Comparison of ENCODE assay signal across 8 cellular contexts in the genomic region with DNA sequence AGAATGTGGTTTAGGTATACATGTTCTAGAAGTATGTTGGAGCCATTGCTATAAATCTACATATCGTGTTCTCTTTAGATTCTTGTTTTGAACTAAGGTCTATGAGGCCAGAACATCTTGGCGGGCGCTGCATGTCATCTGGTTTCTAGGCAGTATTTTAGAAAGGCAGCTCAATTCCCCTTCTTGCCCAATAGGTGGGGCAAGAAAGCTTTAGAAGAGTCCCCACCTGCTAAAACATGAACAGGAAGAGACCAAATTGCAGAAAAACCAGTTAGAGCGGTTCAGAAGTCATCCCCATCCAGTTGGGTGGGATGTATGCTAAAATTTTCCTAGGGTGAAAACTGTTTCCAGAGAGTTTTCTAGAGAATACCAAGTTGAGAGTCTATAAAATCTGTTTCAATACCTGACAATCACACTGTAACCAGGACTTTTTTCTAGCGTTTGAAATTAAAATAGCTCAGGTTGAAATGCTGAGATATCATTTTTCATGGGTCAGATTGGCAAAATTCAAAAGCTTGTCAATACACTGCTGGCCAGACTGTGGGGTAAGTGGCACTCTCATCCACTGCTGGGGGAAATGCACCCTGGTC. TPM values are rescaled to one million over a fixed set of nuclear protein-coding genes. Genes with fewer than 3 reads are reported as not detected.
DNase-seq lines count a peak whose midpoint lies in the region; ATAC-seq and TF ChIP-seq lines count a peak whose summit lies in the region.

No MANE protein-coding gene starts in this region.

- whole genome bisulfite sequencing in esophagus muscularis mucosa: 17% methylated on average over 5 of the region's 5 CpGs

- intact Hi-C loops in esophagus muscularis mucosa (cut with DNase I): loop anchor here (5.0 to 10.0 kb wide), 2 partner anchors 87 to 160 kb away; a partner anchor contains a TSS

- H3F3A ChIP-seq in neural cell (ENCODE audit: insufficient read depth, low read length, poor library complexity, severe bottlenecking): no peaks in the 10 kb centered on the region

- no peaks in the 10 kb centered on the region for H4K20me1 ChIP-seq in neural cell (ENCODE audit: insufficient read depth)

- TF ChIP-seq CTCF in esophagus muscularis mucosa (IDR thresholded peaks at IDR 0.05) (peak; percentile 52 to 66 (median 59)), neural cell (IDR thresholded peaks at IDR 0.05; ENCODE audit: poor library complexity, severe bottlenecking) (peak; percentile 69)

- no peak overlapping the region for H3K4me2 ChIP-seq in neural cell (ENCODE audit: low read length)

- H3K27ac ChIP-seq in esophagus muscularis mucosa (replicated peaks in 1 of 4): no peak overlapping the region
- H3K27ac ChIP-seq in neural cell (ENCODE audit: low read length): no peak overlapping the region
- no peak overlapping the region for H3K27ac ChIP-seq in effector memory CD4-positive, alpha-beta T cell (ENCODE audit: insufficient read depth, low read length, poor library complexity, severe bottlenecking)

- no peaks in the 10 kb centered on the region for H3K9me2 ChIP-seq in neural cell (ENCODE audit: insufficient read depth, low read length)

- no peaks in the 10 kb centered on the region for H3K4me1 ChIP-seq in esophagus muscularis mucosa
- no peaks in the 10 kb centered on the region for H3K4me1 ChIP-seq in effector memory CD4-positive, alpha-beta T cell (ENCODE audit: control insufficient read depth, insufficient read depth, low read length, poor library complexity, severe bottlenecking)

- H3K79me2 ChIP-seq in neural cell (replicated peaks; ENCODE audit: insufficient read depth, low read length): no peaks in the 10 kb centered on the region

- no peaks in the 10 kb centered on the region for H3K27me3 ChIP-seq in esophagus muscularis mucosa
- no peaks in the 10 kb centered on the region for H3K27me3 ChIP-seq in neural cell (ENCODE audit: insufficient read depth, low read depth, low read length)
- H3K27me3 ChIP-seq in effector memory CD4-positive, alpha-beta T cell (replicated peaks; ENCODE audit: control insufficient read depth, insufficient read depth, low read length, poor library complexity, severe bottlenecking): no peaks in the 10 kb centered on the region

- no peak overlapping the region for H3K9ac ChIP-seq in neural cell (ENCODE audit: low read length)

- TF ChIP-seq RAD21 in neural cell (conservative IDR thresholded peaks at IDR 0.05): peak; percentile 68

- no peak overlapping the region for H3K4me3 ChIP-seq in esophagus muscularis mucosa
- H3K4me3 ChIP-seq in neural cell (ENCODE audit: low read length): no peak overlapping the region
- H3K4me3 ChIP-seq in effector memory CD4-positive, alpha-beta T cell (ENCODE audit: insufficient read depth, low read depth, low read length, poor library complexity, severe bottlenecking): no peak overlapping the region

- H2AFZ ChIP-seq in neural cell (ENCODE audit: low read depth, low read length): no peak overlapping the region

- DNase-seq in stimulated activated CD4-positive, alpha-beta T cell treated with anti-CD3 and anti-CD28 coated beads, Interleukin-15, amount 100 ng/mL, for 24 hours: peak; percentile 18
- no peak for DNase-seq in stimulated activated CD4-positive, alpha-beta T cell treated with anti-CD3 and anti-CD28 coated beads, Interleukin-12 subunit alpha, Interleukin-12 subunit beta, amount 100 ng/mL, for 4 hours
- DNase-seq in NCI-H1048 (lab: John Stamatoyannopoulos, UW): peak; percentile 31
- peak; percentile 61 for DNase-seq in SW480 (ENCODE audit: low spot score)
- DNase-seq in esophagus muscularis mucosa (ENCODE audit: extremely low spot score): no peak
- DNase-seq in effector memory CD4-positive, alpha-beta T cell: no peak

- no peaks in the 10 kb centered on the region for H3K36me3 ChIP-seq in esophagus muscularis mucosa
- H3K36me3 ChIP-seq in neural cell (ENCODE audit: insufficient read depth, low read length): no peaks in the 10 kb centered on the region
- no peaks in the 10 kb centered on the region for H3K36me3 ChIP-seq in effector memory CD4-positive, alpha-beta T cell (ENCODE audit: control insufficient read depth, insufficient read depth, low read length)

- H3K9me3 ChIP-seq in esophagus muscularis mucosa (no peaks in the 10 kb centered on the region), neural cell (ENCODE audit: low read length) (no peaks in the 10 kb centered on the region)
- no peaks in the 10 kb centered on the region for H3K9me3 ChIP-seq in effector memory CD4-positive, alpha-beta T cell (ENCODE audit: control insufficient read depth, low read length)

- no peak for TF ChIP-seq EP300 in esophagus muscularis mucosa (IDR thresholded peaks at IDR 0.05)
- TF ChIP-seq EP300 in neural cell (conservative IDR thresholded peaks at IDR 0.05; ENCODE audit: poor library complexity, severe bottlenecking): no peak

- ATAC-seq in GM21723 (IDR thresholded peaks at IDR 0.05; ENCODE audit: unreplicated experiment): peak; percentile 82

- no peak for TF ChIP-seq POLR2A in esophagus muscularis mucosa (IDR thresholded peaks at IDR 0.05; ENCODE audit: low read depth)

TF ChIP-seq in neural cell, 6 proteins besides CTCF, POLR2A, EP300 and RAD21:
- TF ChIP-seq TAF1 (IDR thresholded peaks at IDR 0.05; ENCODE audit: low read depth) (no peak), SMC3 (conservative IDR thresholded peaks at IDR 0.05; ENCODE audit: poor library complexity) (peak; percentile 67), POLR2AphosphoS5 (IDR thresholded peaks at IDR 0.05) (no peak)

RNA-seq across cellular contexts. Expression of a gene that starts 17.5 kb away (rescaled TPM):
- 10 to 100 TPM; 10.4 to 14.2 (median 11.7) TPM for total RNA-seq in esophagus muscularis mucosa
- 6.1 and 8.1 TPM in 2 replicates for polyA plus RNA-seq in neural cell
- 17.5 and 32.8 TPM in 2 replicates for polyA minus RNA-seq in neural cell

Comparison
In these comparisons a context has a peak if more than half of its experiments do, and no peak if none do; other contexts are left out.
1. DNase-seq: peak in stimulated activated CD4-positive, alpha-beta T cell treated with anti-CD3 and anti-CD28 coated beads, Interleukin-15, amount 100 ng/mL, for 24 hours (single experiment), NCI-H1048 (single experiment) and SW480 (single experiment); none in stimulated activated CD4-positive, alpha-beta T cell treated with anti-CD3 and anti-CD28 coated beads, Interleukin-12 subunit alpha, Interleukin-12 subunit beta, amount 100 ng/mL, for 4 hours (single experiment), esophagus muscularis mucosa (single experiment) and effector memory CD4-positive, alpha-beta T cell (0 of 3).